8 cellular contexts compared by ENCODE assay signal in genomic region chr10:101031128-101031795, GRCh38. TPM values are rescaled to one million over a fixed set of nuclear protein-coding genes. Genes with fewer than 3 reads are reported as not detected.
DNase-seq lines count a peak whose midpoint lies in the region; ATAC-seq and TF ChIP-seq lines count a peak whose summit lies in the region.

Gene PDZD7, minus strand, starts transcription at chr10:101031129. Its CDS starts 910 bp downstream, at chr10:101030219.
Gene SFXN3, plus strand, starts transcription at chr10:101031234. Its CDS starts 3,461 bp downstream, at chr10:101034695.

- peak within 1 kb of the TSS; percentile 89 for H3K4me3 ChIP-seq in upper lobe of right lung

- H3K27me3 Mint-ChIP-seq in progenitor cell of endocrine pancreas: peaks cover 68% of the 10 kb centered on the region

- H3K4me1 ChIP-seq in upper lobe of right lung: peaks cover 13% of the 10 kb centered on the region

- H3K4me1 Mint-ChIP-seq in progenitor cell of endocrine pancreas (ENCODE audit: low read depth): peaks cover 24% of the 10 kb centered on the region

- peak; percentile 94 for ATAC-seq in HG02759 (IDR thresholded peaks at IDR 0.05; ENCODE audit: unreplicated experiment)
- ATAC-seq in left cardiac atrium: peak; percentile 88 to 90
- peak; percentile 91 for ATAC-seq in upper lobe of right lung

- CTCF ChIA-PET in GM10248 (lab: Yijun Ruan, JAX): interaction anchor here (1.9 to 28.8 kb wide), 6 partner anchors 8 to 111 kb away, joined by 4 to 855 read pairs (median 56); partner anchors contain the start of genes KAZALD1 and LZTS2

- intact Hi-C loops in left cardiac atrium (cut with DNase I) (no loop called here), upper lobe of right lung (cut with DNase I) (loop anchor here (5.0 kb wide), 1 partner anchor 36 kb away; no protein-coding TSS in a partner anchor)

- no peaks in the 10 kb centered on the region for H3K36me3 Mint-ChIP-seq in progenitor cell of endocrine pancreas (ENCODE audit: insufficient read depth)

- DNase-seq in GM10248 (ENCODE audit: extremely low spot score) (peak; percentile 97), NCI-H1436 (lab: John Stamatoyannopoulos, UW) (peak; percentile 88), T-helper 1 cell (peak; percentile 91 to 95 (median 94)), amniotic epithelial cell (ENCODE audit: low read depth) (peak; percentile 87), left cardiac atrium (peak; percentile 97), progenitor cell of endocrine pancreas (ENCODE audit: low spot score, unreplicated experiment) (peak; percentile 88), upper lobe of right lung (peak; percentile 99)

- H3K4me3 Mint-ChIP-seq in progenitor cell of endocrine pancreas (ENCODE audit: low read depth): peak within 1 kb of the TSS; percentile 69

- H3K27ac Mint-ChIP-seq in progenitor cell of endocrine pancreas: peak within 1 kb of the TSS; percentile 51

- no peaks in the 10 kb centered on the region for H3K9me3 ChIP-seq in upper lobe of right lung

- H3K27ac ChIP-seq in upper lobe of right lung: peak within 1 kb of the TSS; percentile 94

- TF ChIP-seq CTCF in GM10248 (IDR thresholded peaks at IDR 0.05; ENCODE audit: control extremely low read depth, extremely low read depth, low read depth, missing control alignments): no peak
- TF ChIP-seq CTCF in progenitor cell of endocrine pancreas (IDR thresholded peaks at IDR 0.05; ENCODE audit: unreplicated experiment): no peak
- TF ChIP-seq CTCF in upper lobe of right lung (IDR thresholded peaks at IDR 0.05): no peak

- POLR2A ChIA-PET in GM10248 (lab: Yijun Ruan, JAX): interaction anchor here (0.7 kb wide), 1 partner anchor 8 kb away, joined by 3 read pairs; no protein-coding TSS in a partner anchor

- H3K36me3 ChIP-seq in upper lobe of right lung: peaks cover 18% of the 10 kb centered on the region

- no peaks in the 10 kb centered on the region for H3K27me3 ChIP-seq in upper lobe of right lung

- no peaks in the 10 kb centered on the region for H3K9me3 Mint-ChIP-seq in progenitor cell of endocrine pancreas (ENCODE audit: low read depth)

RNA-seq across cellular contexts. Expression of gene PDZD7, which starts in this region (rescaled TPM):
- total RNA-seq in left cardiac atrium (under 1 TPM; 0.44 to 0.50 TPM), progenitor cell of endocrine pancreas (0.29 and 0.84 TPM in 2 replicates), upper lobe of right lung (1.6 TPM)

RNA-seq across cellular contexts. Expression of gene SFXN3, which starts in this region (rescaled TPM):
- total RNA-seq in left cardiac atrium (10 to 100 TPM; 22.8 to 28.9 TPM), progenitor cell of endocrine pancreas (4.4 and 6.1 TPM in 2 replicates), upper lobe of right lung (49.2 TPM)

Comparison
In these comparisons a context has a peak if more than half of its experiments do, and no peak if none do; other contexts are left out.
1. Peak in every context shown above with its lines: DNase-seq, ATAC-seq, H3K4me3 ChIP-seq and H3K27ac ChIP-seq.